16 cellular contexts compared by ENCODE assay signal in genomic region chr4:29571322-29571721, GRCh38.
A peak's percentile ranks its signal among the peaks of the same experiment; 100 is the strongest.
DNase-seq lines count a peak whose midpoint lies in the region; ATAC-seq, FAIRE-seq and TF ChIP-seq lines count a peak whose summit lies in the region.
"Had no signal": no experiment of that assay in that cellular context is flagged by ENCODE, and none has a peak within 500 bp of the region (broad histone marks: within the 10 kb centered on the region; RNA-seq: fewer than 3 reads in every experiment).

No MANE protein-coding gene starts in this region.

- no peaks in the 10 kb centered on the region for H3K36me3 ChIP-seq in GM12878 (ENCODE audit: control insufficient read depth in 2 of 2, insufficient read depth in 2 of 2, low read length in 1 of 2)
- no peaks in the 10 kb centered on the region for H3K36me3 ChIP-seq in smooth muscle cell (ENCODE audit: low read depth)
- H3K36me3 ChIP-seq in SK-N-SH (replicated peaks in 1 of 2; ENCODE audit: control insufficient read depth in 1 of 2, insufficient read depth in 2 of 2, low read length in 1 of 2), result no peaks in the 10 kb centered on the region
- H3K36me3 ChIP-seq: HAP-1 had no signal

- no peak for TF ChIP-seq RAD21 in GM12878 (IDR thresholded peaks at IDR 0.05; ENCODE audit: insufficient read depth, low read depth, low read length)
- no peak for TF ChIP-seq RAD21 in SK-N-SH (IDR thresholded peaks at IDR 0.05; ENCODE audit: low read length)

- DNase-seq in ELR (ENCODE audit: low read depth) (peak; percentile 52), GM12878 (ENCODE audit: low read depth, low spot score) (no peak), smooth muscle cell (lab: John Stamatoyannopoulos, UW; ENCODE audit: unreplicated experiment) (no peak), SK-N-SH (no peak)
- DNase-seq: ACHN; C1 segment of cervical spinal cord; Calu3; CD4-positive, alpha-beta T cell; DMS 273 treated with DMSO at 0.1 percent for 48 hours; IMR-90; KBM-7 had no signal

- RAD21 ChIA-PET in GM12878 (lab: Charles Lee; ENCODE audit: unreplicated experiment), result no interaction called here

- H3K4me2 ChIP-seq in GM12878 (ENCODE audit: control insufficient read depth, insufficient read depth) (no peak overlapping the region), smooth muscle cell (peak overlapping the region; percentile 11), SK-N-SH (no peak overlapping the region)

- POLR2A ChIA-PET in GM12878 (lab: Charles Lee) (no interaction called here), SK-N-SH (lab: Yijun Ruan, JAX) (no interaction called here)

- H3K9me3 ChIP-seq in GM12878 (replicated peaks; ENCODE audit: control insufficient read depth, insufficient read depth, low read length), result no peaks in the 10 kb centered on the region
- no peaks in the 10 kb centered on the region for H3K9me3 ChIP-seq in smooth muscle cell (replicated peaks; ENCODE audit: low read depth)
- no peaks in the 10 kb centered on the region for H3K9me3 ChIP-seq in SK-N-SH
- H3K9me3 ChIP-seq: HAP-1 had no signal

- H3K9me2 ChIP-seq in SK-N-SH, result no peaks in the 10 kb centered on the region

- H3K27me3 ChIP-seq in GM12878 (replicated peaks in 1 of 2; ENCODE audit: control insufficient read depth in 2 of 2, insufficient read depth in 2 of 2, low read length in 1 of 2) (no peaks in the 10 kb centered on the region), smooth muscle cell (ENCODE audit: low read depth) (no peaks in the 10 kb centered on the region), SK-N-SH (ENCODE audit: insufficient read depth) (no peaks in the 10 kb centered on the region)

- H3K27ac ChIP-seq in GM12878 (ENCODE audit: control insufficient read depth, insufficient read depth), result no peak overlapping the region
- H3K27ac ChIP-seq in smooth muscle cell (ENCODE audit: low read depth), result no peak overlapping the region
- no peak overlapping the region for H3K27ac ChIP-seq in SK-N-SH (ENCODE audit: low read depth in 2 of 2, low read length in 1 of 2)

- BruUV-seq in GM12878 (replicated peaks; lab: Mats Ljungman, UMichigan), result no TSS peak

- in situ Hi-C loops in GM12878 (cut with MboI), result no loop called here

- TF ChIP-seq CTCF in GM12878 (IDR thresholded peaks at IDR 0.05 in 2 of 3, conservative IDR thresholded peaks at IDR 0.05 in 1 of 3; ENCODE audit: control insufficient read depth in 2 of 3, extremely low read depth in 1 of 3, insufficient read depth in 1 of 3, low read depth in 3 of 3, low read length in 3 of 3) (no peak), smooth muscle cell (IDR thresholded peaks at IDR 0.05; ENCODE audit: borderline replicate concordance, insufficient read depth, poor library complexity, severe bottlenecking) (no peak), SK-N-SH (IDR thresholded peaks at IDR 0.05) (no peak)

- no peaks in the 10 kb centered on the region for H3K4me1 ChIP-seq in GM12878 (ENCODE audit: control insufficient read depth, insufficient read depth, low read length)
- no peaks in the 10 kb centered on the region for H3K4me1 ChIP-seq in smooth muscle cell (ENCODE audit: low read depth)
- H3K4me1 ChIP-seq in SK-N-SH (ENCODE audit: control insufficient read depth in 1 of 2, insufficient read depth in 2 of 2, low read depth in 1 of 2, low read length in 1 of 2), result no peaks in the 10 kb centered on the region

- intact Hi-C loops in GM12878 (cut with micrococcal nuclease; ENCODE audit: unreplicated experiment), result no loop called here

- TF ChIP-seq EP300 in GM12878 (IDR thresholded peaks at IDR 0.05; ENCODE audit: borderline replicate concordance in 1 of 2, control insufficient read depth in 1 of 2, low read depth in 2 of 2, low read length in 2 of 2) (no peak), SK-N-SH (IDR thresholded peaks at IDR 0.05; ENCODE audit: borderline replicate concordance in 1 of 2, low read depth in 1 of 2, low read length in 1 of 2) (no peak)

- H3K79me2 ChIP-seq in GM12878 (ENCODE audit: control insufficient read depth, insufficient read depth, low read length), result no peaks in the 10 kb centered on the region
- H3K79me2 ChIP-seq in smooth muscle cell (ENCODE audit: low read depth), result no peaks in the 10 kb centered on the region
- H3K79me2 ChIP-seq in SK-N-SH (ENCODE audit: insufficient read depth), result no peaks in the 10 kb centered on the region

- SMC1A ChIA-PET in GM12878 (lab: Charles Lee; ENCODE audit: uncharacterized antibody, unreplicated experiment), result interaction anchor here (0.7 to 0.9 kb wide), 2 partner anchors 17 to 1343 kb away, joined by 3 to 4 read pairs; no protein-coding TSS in a partner anchor

- TF ChIP-seq POLR2A in GM12878 (IDR thresholded peaks at IDR 0.05; ENCODE audit: low read depth, low read length), result no peak

- ATAC-seq in HG02610 (IDR thresholded peaks at IDR 0.05; ENCODE audit: unreplicated experiment) (peak; percentile 72), GM12878 (peak; percentile 81), HG03439 (IDR thresholded peaks at IDR 0.05; ENCODE audit: unreplicated experiment) (no peak), GM19452 (IDR thresholded peaks at IDR 0.05; ENCODE audit: unreplicated experiment) (no peak)

- FAIRE-seq in GM12878 (lab: Jason Lieb, UNC), result no peak
- FAIRE-seq: H1 had no signal

- CTCF ChIA-PET in GM12878 (lab: Yijun Ruan, JAX) (no interaction called here), SK-N-SH (lab: Yijun Ruan, JAX) (no interaction called here)

- H3K9ac ChIP-seq in GM12878 (ENCODE audit: control insufficient read depth, insufficient read depth, low read length), result no peak overlapping the region
- no peak overlapping the region for H3K9ac ChIP-seq in smooth muscle cell (ENCODE audit: low read depth)
- H3K9ac ChIP-seq in SK-N-SH, result no peak overlapping the region

- H2AFZ ChIP-seq in GM12878 (ENCODE audit: control insufficient read depth, low read depth, low read length) (no peak overlapping the region), smooth muscle cell (ENCODE audit: low read depth) (peak overlapping the region; percentile 17), SK-N-SH (ENCODE audit: low read depth) (no peak overlapping the region)

- H3K4me3 ChIP-seq in GM12878 (no peak overlapping the region), smooth muscle cell (no peak overlapping the region), SK-N-SH (ENCODE audit: low read depth in 2 of 2, low read length in 1 of 2) (no peak overlapping the region)
- H3K4me3 ChIP-seq: HAP-1 had no signal

- WGBS in GM12878 (ENCODE audit: insufficient coverage, insufficient replicate concordance, low lambda C conversion rate, missing lambda C conversion rate), result 31% methylated on average over 3 of the region's 3 CpGs
- WGBS in smooth muscle cell (ENCODE audit: low lambda C conversion rate), result 27% methylated on average over 3 of the region's 3 CpGs
- 5% methylated on average over 3 of the region's 3 CpGs for WGBS in SK-N-SH (ENCODE audit: low lambda C conversion rate)

- H4K20me1 ChIP-seq in GM12878 (ENCODE audit: control insufficient read depth, insufficient read depth) (no peaks in the 10 kb centered on the region), smooth muscle cell (ENCODE audit: low read depth) (no peaks in the 10 kb centered on the region), SK-N-SH (ENCODE audit: insufficient read depth) (no peaks in the 10 kb centered on the region)

- no peaks in the 10 kb centered on the region for H3F3A ChIP-seq in smooth muscle cell (ENCODE audit: low read depth)
- no peaks in the 10 kb centered on the region for H3F3A ChIP-seq in SK-N-SH (replicated peaks; ENCODE audit: insufficient read depth)

TF ChIP-seq in SK-N-SH, 30 proteins besides CTCF, POLR2A, EP300 and RAD21 (continues in another document):
- TF ChIP-seq EZH2phosphoT487 (IDR thresholded peaks at IDR 0.05; ENCODE audit: borderline replicate concordance, low read depth), result no peak
- no peak for TF ChIP-seq FOSL2 (IDR thresholded peaks at IDR 0.05; ENCODE audit: borderline replicate concordance, low read depth)
- no peak for TF ChIP-seq USF1 (IDR thresholded peaks at IDR 0.05; ENCODE audit: borderline replicate concordance, low read depth)
- no peak for TF ChIP-seq NFIC (IDR thresholded peaks at IDR 0.05; ENCODE audit: borderline replicate concordance)
- no peak for TF ChIP-seq PBX3 (IDR thresholded peaks at IDR 0.05)
- TF ChIP-seq MXI1 (IDR thresholded peaks at IDR 0.05; ENCODE audit: low read depth, low read length), result no peak
- TF ChIP-seq GATA2 (CRISPR knock-in tag; IDR thresholded peaks at IDR 0.05), result no peak
- TF ChIP-seq FOXJ3 (CRISPR knock-in tag; IDR thresholded peaks at IDR 0.05), result no peak
- TF ChIP-seq TEAD4 (IDR thresholded peaks at IDR 0.05; ENCODE audit: borderline replicate concordance, insufficient read depth), result no peak
- TF ChIP-seq CHD2 (IDR thresholded peaks at IDR 0.05; ENCODE audit: low read length, partially characterized antibody), result no peak
- TF ChIP-seq ZBTB33 (IDR thresholded peaks at IDR 0.05; ENCODE audit: borderline replicate concordance, low read depth), result no peak

Comparison
In these comparisons a context has a peak if more than half of its experiments do, and no peak if none do; other contexts are left out.
1. ATAC-seq: peak in HG02610 (single experiment) and GM12878 (single experiment); none in HG03439 (single experiment) and GM19452 (single experiment).